Comparison of ENCODE assay signal across 8 cellular contexts in genomic region chr3:40456279-40456939, GRCh38. TPM values are rescaled to one million over a fixed set of nuclear protein-coding genes. Genes with fewer than 3 reads are reported as not detected.
DNase-seq lines count a peak whose midpoint lies in the region; ATAC-seq and TF ChIP-seq lines count a peak whose summit lies in the region.

No MANE protein-coding gene starts in this region.

- H2AFZ ChIP-seq in fibroblast of lung (ENCODE audit: low read length), result peak overlapping the region; percentile 1

- peaks cover 1% of the 10 kb centered on the region for H4K20me1 ChIP-seq in fibroblast of lung (ENCODE audit: control insufficient read depth, extremely low read depth, insufficient read depth, low read length)

- no peak for TF ChIP-seq CTCF in fibroblast of lung (conservative IDR thresholded peaks at IDR 0.05 in 1 of 2, IDR thresholded peaks at IDR 0.05 in 1 of 2; ENCODE audit: low read depth in 1 of 2, low read length in 2 of 2)
- TF ChIP-seq CTCF in progenitor cell of endocrine pancreas (IDR thresholded peaks at IDR 0.05; ENCODE audit: unreplicated experiment), result no peak

- peak overlapping the region; percentile 91 for H3K27ac ChIP-seq in SK-N-MC
- H3K27ac ChIP-seq in fibroblast of lung (ENCODE audit: insufficient read depth, low read length), result peak overlapping the region; percentile 96

- H3K4me3 ChIP-seq in SK-N-MC, result peak overlapping the region; percentile 88
- H3K4me3 ChIP-seq in fibroblast of lung (replicated peaks in 1 of 4; ENCODE audit: control extremely low read depth in 1 of 4, insufficient read depth in 1 of 4, low read depth in 3 of 4, low read length in 4 of 4), result peak overlapping the region; percentile 33 to 98 (median 92)

- H3K4me3 Mint-ChIP-seq in progenitor cell of endocrine pancreas (ENCODE audit: low read depth), result peak overlapping the region; percentile 89

- H3K9ac ChIP-seq in ES-I3 (ENCODE audit: low read depth, low read length) (peak overlapping the region; percentile 87), SK-N-MC (ENCODE audit: insufficient read length) (peak overlapping the region; percentile 96), fibroblast of lung (ENCODE audit: insufficient read depth, low read length) (peak overlapping the region; percentile 89)

- no peaks in the 10 kb centered on the region for H3K27me3 ChIP-seq in fibroblast of lung (ENCODE audit: control insufficient read depth, insufficient read depth, low read length)

- H3K27ac Mint-ChIP-seq in progenitor cell of endocrine pancreas, result peak overlapping the region; percentile 98

- H3K4me1 ChIP-seq in ES-I3 (ENCODE audit: insufficient read depth, low read length) (0 out of 2 replicates have a peak, but pooled peaks cover 3% of the 10 kb centered on the region), fibroblast of lung (ENCODE audit: control insufficient read depth, extremely low read depth, insufficient read depth, low read length) (peaks cover 5% of the 10 kb centered on the region)

- peaks cover 16% of the 10 kb centered on the region for H3K36me3 Mint-ChIP-seq in progenitor cell of endocrine pancreas (ENCODE audit: insufficient read depth)

- H3K79me2 ChIP-seq in fibroblast of lung (ENCODE audit: control insufficient read depth, insufficient read depth, low read length), result peaks cover 30% of the 10 kb centered on the region

- no peaks in the 10 kb centered on the region for H3K27me3 Mint-ChIP-seq in progenitor cell of endocrine pancreas

- H3K9me3 ChIP-seq in ES-I3 (ENCODE audit: control insufficient read depth, insufficient read depth, low read length) (no peaks in the 10 kb centered on the region), SK-N-MC (ENCODE audit: low read depth, low read length) (no peaks in the 10 kb centered on the region), fibroblast of lung (ENCODE audit: control insufficient read depth, insufficient read depth, low read depth, low read length) (no peaks in the 10 kb centered on the region)

- H3K4me1 Mint-ChIP-seq in progenitor cell of endocrine pancreas (ENCODE audit: low read depth), result peaks cover 27% of the 10 kb centered on the region

- peak overlapping the region; percentile 77 for H3K4me2 ChIP-seq in fibroblast of lung (ENCODE audit: extremely low read depth, insufficient read depth, low read length)

- H3K9me3 Mint-ChIP-seq in progenitor cell of endocrine pancreas (ENCODE audit: low read depth), result no peaks in the 10 kb centered on the region

- ATAC-seq in GM21737 (IDR thresholded peaks at IDR 0.05; ENCODE audit: unreplicated experiment), result no peak

- DNase-seq in SK-N-MC (ENCODE audit: low read depth, low spot score), result no peak
- DNase-seq in fibroblast of lung (ENCODE audit: low read depth in 2 of 2), result no peak
- no peak for DNase-seq in progenitor cell of endocrine pancreas (ENCODE audit: low spot score, unreplicated experiment)
- DNase-seq in NCI-H1048 (lab: John Stamatoyannopoulos, UW), result no peak
- DNase-seq in NCI-H2227 (lab: John Stamatoyannopoulos, UW; ENCODE audit: unreplicated experiment), result no peak
- DNase-seq in NCI-H526 treated with DMSO at 0.1 percent for 48 hours (lab: John Stamatoyannopoulos, UW), result no peak

- H3K36me3 ChIP-seq in ES-I3 (ENCODE audit: insufficient read depth, low read length) (peaks cover 23% of the 10 kb centered on the region), SK-N-MC (ENCODE audit: insufficient read depth, low read length) (peaks cover 36% of the 10 kb centered on the region), fibroblast of lung (ENCODE audit: control insufficient read depth, insufficient read depth, low read length) (peaks cover 3% of the 10 kb centered on the region)

RNA-seq across cellular contexts. Expression of gene RPL14, which starts 0.7 kb away (rescaled TPM):
- total RNA-seq in fibroblast of lung (314 and 493 TPM in 2 replicates), progenitor cell of endocrine pancreas (1,767 and 1,811 TPM in 2 replicates)
- 658 and 704 TPM in 2 replicates for polyA plus RNA-seq in fibroblast of lung
- 1,264 and 1,271 TPM in 2 replicates for polyA plus RNA-seq in fibroblast of lung (2012)
- 239 and 294 TPM in 2 replicates for polyA minus RNA-seq in fibroblast of lung (ENCODE audit: low replicate concordance)

RNA-seq across cellular contexts. Expression of gene ZNF619, which starts 20.5 kb away (rescaled TPM):
- total RNA-seq in fibroblast of lung (8.7 and 9.6 TPM in 2 replicates), progenitor cell of endocrine pancreas (7.3 and 7.8 TPM in 2 replicates)
- 3.2 and 4.2 TPM in 2 replicates for polyA plus RNA-seq in fibroblast of lung
- polyA plus RNA-seq in fibroblast of lung (2012), result 1.7 and 2.5 TPM in 2 replicates
- polyA minus RNA-seq in fibroblast of lung (ENCODE audit: low replicate concordance), result 1.9 and 3.8 TPM in 2 replicates

RNA-seq across cellular contexts. Expression of gene ZNF620, which starts 49.4 kb away (rescaled TPM):
- total RNA-seq in fibroblast of lung (1.3 and 1.5 TPM in 2 replicates), progenitor cell of endocrine pancreas (23.0 and 26.2 TPM in 2 replicates)
- polyA plus RNA-seq in fibroblast of lung, result 0.44 and 0.51 TPM in 2 replicates
- polyA plus RNA-seq in fibroblast of lung (2012), result 0.37 and 0.84 TPM in 2 replicates
- not detected in 2 replicates for polyA minus RNA-seq in fibroblast of lung (ENCODE audit: low replicate concordance)
